In the genomic region with DNA sequence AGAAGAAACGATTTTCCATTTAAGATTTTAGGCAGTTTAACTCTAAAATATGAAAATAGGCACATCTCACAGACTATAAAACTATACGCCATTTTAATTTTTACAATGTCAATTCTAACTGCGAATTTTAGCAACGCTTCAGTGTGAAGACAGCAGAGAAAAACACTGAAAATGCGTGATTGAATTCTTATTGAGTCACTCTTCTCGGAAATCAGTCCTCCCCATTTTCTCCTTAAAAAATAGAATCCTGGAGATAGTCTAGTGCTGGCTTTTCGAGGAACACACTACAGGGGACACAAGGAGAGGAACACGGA, we compare ENCODE assay signal across 8 cellular contexts. TPM values are rescaled to one million over a fixed set of nuclear protein-coding genes. Genes with fewer than 3 reads are reported as not detected.
A peak's percentile ranks its signal among the peaks of the same experiment; 100 is the strongest.
DNase-seq lines count a peak whose midpoint lies in the region; ATAC-seq, FAIRE-seq and TF ChIP-seq lines count a peak whose summit lies in the region.

No MANE protein-coding gene starts in this region.

- SMC1A ChIA-PET in GM12878 (lab: Charles Lee; ENCODE audit: uncharacterized antibody, unreplicated experiment) = interaction anchor here (0.6 to 2.4 kb wide), 4 partner anchors 10 to 101 kb away, joined by 3 to 8 read pairs (median 5); no protein-coding TSS in a partner anchor

- POLR2A ChIA-PET in GM12878 (lab: Charles Lee) = interaction anchor here (1.2 kb wide), 1 partner anchor 136 kb away, joined by 3 read pairs; no protein-coding TSS in a partner anchor

- intact Hi-C loops in GM12878 (cut with micrococcal nuclease; ENCODE audit: unreplicated experiment) = loop anchor here (1.0 to 5.0 kb wide), 3 partner anchors 37 to 134 kb away; partner anchors contain the start of gene SS18

- H3K79me2 ChIP-seq in GM12878 (ENCODE audit: control insufficient read depth, insufficient read depth, low read length) = peaks cover 40% of the 10 kb centered on the region

- CTCF ChIA-PET in GM12878 (lab: Yijun Ruan, JAX) = interaction anchor here (0.6 to 0.7 kb wide), 2 partner anchors 22 to 152 kb away, joined by 3 to 6 read pairs; no protein-coding TSS in a partner anchor

- TF ChIP-seq POLR2A in GM12878 (IDR thresholded peaks at IDR 0.05; ENCODE audit: low read depth, low read length) = no peak
- TF ChIP-seq POLR2A in upper lobe of left lung (IDR thresholded peaks at IDR 0.05) = no peak

- peaks cover 41% of the 10 kb centered on the region for H3K4me1 Mint-ChIP-seq in activated naive CD4-positive, alpha-beta T cell treated with anti-CD3 and anti-CD28 coated beads, Interleukin-2, amount 50 U/mL, for 24 hours
- H3K4me1 Mint-ChIP-seq in memory B cell = peaks cover 24% of the 10 kb centered on the region

- H3K9ac ChIP-seq in GM12878 (ENCODE audit: control insufficient read depth, insufficient read depth, low read length) = peak overlapping the region; percentile 64

- peak overlapping the region; percentile 97 for H3K27ac Mint-ChIP-seq in activated naive CD4-positive, alpha-beta T cell treated with anti-CD3 and anti-CD28 coated beads, Interleukin-2, amount 50 U/mL, for 24 hours
- H3K27ac Mint-ChIP-seq in memory B cell = peak overlapping the region; percentile 98

- H3K27me3 Mint-ChIP-seq in activated naive CD4-positive, alpha-beta T cell treated with anti-CD3 and anti-CD28 coated beads, Interleukin-2, amount 50 U/mL, for 24 hours = no peaks in the 10 kb centered on the region
- H3K27me3 Mint-ChIP-seq in memory B cell = no peaks in the 10 kb centered on the region

- H3K4me1 ChIP-seq in GM12878 (ENCODE audit: control insufficient read depth, insufficient read depth, low read length) (no peaks in the 10 kb centered on the region), upper lobe of left lung (peaks cover 9 to 25% (median 18%) of the 10 kb centered on the region in 4 donors)

- no peaks in the 10 kb centered on the region for H3K9me3 Mint-ChIP-seq in activated naive CD4-positive, alpha-beta T cell treated with anti-CD3 and anti-CD28 coated beads, Interleukin-2, amount 50 U/mL, for 24 hours
- no peaks in the 10 kb centered on the region for H3K9me3 Mint-ChIP-seq in memory B cell

- H3K9me3 ChIP-seq in GM12878 (replicated peaks; ENCODE audit: control insufficient read depth, insufficient read depth, low read length) (no peaks in the 10 kb centered on the region), upper lobe of left lung (no peaks in the 10 kb centered on the region)

- FAIRE-seq in GM12878 (lab: Jason Lieb, UNC) = no peak

- peak overlapping the region; percentile 94 for H3K4me3 Mint-ChIP-seq in activated naive CD4-positive, alpha-beta T cell treated with anti-CD3 and anti-CD28 coated beads, Interleukin-2, amount 50 U/mL, for 24 hours
- H3K4me3 Mint-ChIP-seq in memory B cell = peak overlapping the region; percentile 96

- under 1% methylated on average over 8 of the region's 8 CpGs for WGBS in GM12878 (ENCODE audit: insufficient coverage, insufficient replicate concordance, low lambda C conversion rate, missing lambda C conversion rate)
- 15 to 20% methylated on average over 8 of the region's 8 CpGs for WGBS in upper lobe of left lung, 2 donors

- peak overlapping the region; percentile 98 for H2AFZ ChIP-seq in GM12878 (ENCODE audit: control insufficient read depth, low read depth, low read length)

- RAD21 ChIA-PET in GM12878 (lab: Charles Lee; ENCODE audit: unreplicated experiment) = interaction anchor here (1.0 to 2.7 kb wide), 3 partner anchors 12 to 137 kb away, joined by 3 to 14 read pairs (median 9); no protein-coding TSS in a partner anchor

- no peak for TF ChIP-seq EP300 in GM12878 (IDR thresholded peaks at IDR 0.05; ENCODE audit: borderline replicate concordance in 1 of 2, control insufficient read depth in 1 of 2, low read depth in 2 of 2, low read length in 2 of 2)
- TF ChIP-seq EP300 in upper lobe of left lung (IDR thresholded peaks at IDR 0.05) = no peak

- H3K4me3 ChIP-seq in GM12878 (peak overlapping the region; percentile 72), upper lobe of left lung (peak overlapping the region in 3 of 4 donors; percentile 84 to 90 (median 87))

- no peak for ATAC-seq in GM12878
- no peak for ATAC-seq in memory B cell (ENCODE audit: low read depth)
- ATAC-seq in upper lobe of left lung (ENCODE audit: low FRiP score in 2 of 2) = no peak
- no peak for ATAC-seq in GM19452 (IDR thresholded peaks at IDR 0.05; ENCODE audit: unreplicated experiment)
- no peak for ATAC-seq in GM18498 (IDR thresholded peaks at IDR 0.05; ENCODE audit: unreplicated experiment)

- BruUV-seq in GM12878 (replicated peaks; lab: Mats Ljungman, UMichigan) = no TSS peak

- no peaks in the 10 kb centered on the region for H4K20me1 ChIP-seq in GM12878 (ENCODE audit: control insufficient read depth, insufficient read depth)

- H3K36me3 Mint-ChIP-seq in activated naive CD4-positive, alpha-beta T cell treated with anti-CD3 and anti-CD28 coated beads, Interleukin-2, amount 50 U/mL, for 24 hours = peaks cover 2% of the 10 kb centered on the region
- H3K36me3 Mint-ChIP-seq in memory B cell = no peaks in the 10 kb centered on the region

- H3K27ac ChIP-seq in GM12878 (ENCODE audit: control insufficient read depth, insufficient read depth) (peak overlapping the region; percentile 54), upper lobe of left lung (peak overlapping the region in 3 of 4 donors; percentile 27 to 71 (median 68))

- H3K27me3 ChIP-seq in GM12878 (replicated peaks in 1 of 2; ENCODE audit: control insufficient read depth in 2 of 2, insufficient read depth in 2 of 2, low read length in 1 of 2) (no peaks in the 10 kb centered on the region), upper lobe of left lung (no peaks in the 10 kb centered on the region)

- TF ChIP-seq CTCF in GM12878 (IDR thresholded peaks at IDR 0.05 in 2 of 3, conservative IDR thresholded peaks at IDR 0.05 in 1 of 3; ENCODE audit: control insufficient read depth in 2 of 3, extremely low read depth in 1 of 3, insufficient read depth in 1 of 3, low read depth in 3 of 3, low read length in 3 of 3) (no peak), upper lobe of left lung (IDR thresholded peaks at IDR 0.05) (no peak)

- in situ Hi-C loops in GM12878 (cut with MboI) = no loop called here

- no peak for DNase-seq in activated naive CD4-positive, alpha-beta T cell treated with anti-CD3 and anti-CD28 coated beads, Interleukin-2, amount 50 U/mL, for 16 hours
- DNase-seq in GM12878 (ENCODE audit: low read depth, low spot score) (no peak), memory B cell (ENCODE audit: low spot score in 2 of 2) (no peak), upper lobe of left lung (no peak), DMS79 (lab: John Stamatoyannopoulos, UW) (no peak)

- peak overlapping the region; percentile 92 for H3K4me2 ChIP-seq in GM12878 (ENCODE audit: control insufficient read depth, insufficient read depth)

- H3K36me3 ChIP-seq in GM12878 (ENCODE audit: control insufficient read depth in 2 of 2, insufficient read depth in 2 of 2, low read length in 1 of 2) (no peaks in the 10 kb centered on the region), upper lobe of left lung (no peaks in the 10 kb centered on the region)

- TF ChIP-seq RAD21 in GM12878 (IDR thresholded peaks at IDR 0.05; ENCODE audit: insufficient read depth, low read depth, low read length) = no peak

TF ChIP-seq in GM12878, 131 proteins besides CTCF, POLR2A, EP300 and RAD21 (continues in another document):
- TF ChIP-seq, protein P1, sequence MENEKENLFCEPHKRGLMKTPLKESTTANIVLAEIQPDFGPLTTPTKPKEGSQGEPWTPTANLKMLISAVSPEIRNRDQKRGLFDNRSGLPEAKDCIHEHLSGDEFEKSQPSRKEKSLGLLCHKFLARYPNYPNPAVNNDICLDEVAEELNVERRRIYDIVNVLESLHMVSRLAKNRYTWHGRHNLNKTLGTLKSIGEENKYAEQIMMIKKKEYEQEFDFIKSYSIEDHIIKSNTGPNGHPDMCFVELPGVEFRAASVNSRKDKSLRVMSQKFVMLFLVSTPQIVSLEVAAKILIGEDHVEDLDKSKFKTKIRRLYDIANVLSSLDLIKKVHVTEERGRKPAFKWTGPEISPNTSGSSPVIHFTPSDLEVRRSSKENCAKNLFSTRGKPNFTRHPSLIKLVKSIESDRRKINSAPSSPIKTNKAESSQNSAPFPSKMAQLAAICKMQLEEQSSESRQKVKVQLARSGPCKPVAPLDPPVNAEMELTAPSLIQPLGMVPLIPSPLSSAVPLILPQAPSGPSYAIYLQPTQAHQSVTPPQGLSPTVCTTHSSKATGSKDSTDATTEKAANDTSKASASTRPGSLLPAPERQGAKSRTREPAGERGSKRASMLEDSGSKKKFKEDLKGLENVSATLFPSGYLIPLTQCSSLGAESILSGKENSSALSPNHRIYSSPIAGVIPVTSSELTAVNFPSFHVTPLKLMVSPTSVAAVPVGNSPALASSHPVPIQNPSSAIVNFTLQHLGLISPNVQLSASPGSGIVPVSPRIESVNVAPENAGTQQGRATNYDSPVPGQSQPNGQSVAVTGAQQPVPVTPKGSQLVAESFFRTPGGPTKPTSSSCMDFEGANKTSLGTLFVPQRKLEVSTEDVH (IDR thresholded peaks at IDR 0.05; ENCODE audit: low read depth, partially characterized antibody) = no peak

RNA-seq across cellular contexts. Expression of gene TAF4B, which starts 0.4 kb away (rescaled TPM):
- total RNA-seq in GM12878 (2013; cell fraction: nucleolus; rRNA removed) = 88.3 and 97.5 TPM in 2 replicates
- total RNA-seq in GM12878 (2014; rRNA removed) (13.8 and 15.2 TPM in 2 replicates), GM12878 (2014; rRNA removed; fragmentation: Illumina TruSeq; extraction: Trizol) (15.0 and 15.7 TPM in 2 replicates), GM12878 (2021) (11.4 and 12.3 TPM in 2 replicates), upper lobe of left lung (1 to 10 TPM; 2.9 to 9.7 (median 6.4) TPM)
- polyA plus RNA-seq in GM12878 (2011; ENCODE audit: low read depth) = 4.5 TPM
- polyA plus RNA-seq in GM12878 (2011; rRNA removed) (14.3 and 18.5 TPM in 2 replicates), GM12878 (2014; fragmentation: Illumina TruSeq; extraction: Trizol) (12.8 and 16.6 TPM in 2 replicates), GM12878 (2014; fragmentation: Nextera tagmentation; extraction: Ambion mirVana) (1 to 10 TPM; 2.3 to 4.4 TPM), GM12878 (2014; rRNA removed) (7.7 and 8.4 TPM in 2 replicates), GM12878 (2016; fragmentation: Nextera tagmentation; extraction: Ambion mirVana) (10 to 100 TPM; 12.0 TPM)
- 7.7 and 8.4 TPM in 2 replicates for polyA plus RNA-seq in GM12878 (2011; cell fraction: cytosol; rRNA removed)
- 8.8 and 10.4 TPM in 2 replicates for polyA plus RNA-seq in GM12878 (2011; cell fraction: nucleus; rRNA removed)
- 6.9 and 8.5 TPM in 2 replicates for polyA plus RNA-seq in GM12878 (2012)
- 22.3 TPM in 2 replicates for polyA minus RNA-seq in GM12878 (2011; rRNA and poly(A)+ RNA removed)
- polyA minus RNA-seq in GM12878 (2011; cell fraction: cytosol; rRNA and poly(A)+ RNA removed) = 7.5 TPM in 2 replicates
- 23.8 and 36.5 TPM in 2 replicates for polyA minus RNA-seq in GM12878 (2011; cell fraction: nucleus; rRNA and poly(A)+ RNA removed)
